ENCODE assay signal across 9 cellular contexts in the genomic region with DNA sequence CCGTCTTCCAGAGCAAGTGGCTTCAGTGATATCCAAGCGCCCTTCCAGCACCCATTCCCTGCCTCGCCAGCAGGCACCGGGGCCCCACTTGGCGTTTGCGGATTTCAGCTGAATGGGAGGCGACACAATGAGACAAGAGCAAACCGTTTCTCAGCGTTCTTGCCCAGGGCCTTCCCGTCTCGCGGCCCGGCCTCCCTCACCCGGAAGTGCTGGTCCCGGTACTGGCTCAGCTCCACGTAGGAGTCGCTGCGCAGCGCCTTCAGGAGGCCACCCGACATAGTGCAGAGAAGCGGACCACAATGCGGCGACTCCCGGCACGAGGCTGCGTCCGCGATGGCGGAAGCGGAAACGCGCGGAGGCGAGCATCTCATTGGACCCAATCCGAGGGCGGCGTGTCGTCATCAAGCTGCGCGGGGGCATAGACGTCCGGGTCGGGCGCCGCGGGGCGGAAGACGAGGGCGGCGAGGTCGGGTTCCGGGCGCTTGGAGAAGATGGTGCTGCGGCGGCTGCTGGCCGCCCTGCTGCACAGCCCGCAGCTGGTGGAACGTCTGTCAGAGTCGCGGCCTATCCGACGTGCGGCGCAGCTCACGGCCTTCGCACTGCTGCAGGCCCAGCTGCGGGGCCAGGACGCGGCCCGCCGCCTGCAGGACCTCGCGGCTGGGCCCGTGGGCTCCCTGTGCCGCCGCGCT. TPM values are rescaled to one million over a fixed set of nuclear protein-coding genes. Genes with fewer than 3 reads are reported as not detected.
A peak's percentile ranks its signal among the peaks of the same experiment; 100 is the strongest.
DNase-seq lines count a peak whose midpoint lies in the region; ATAC-seq, FAIRE-seq and TF ChIP-seq lines count a peak whose summit lies in the region.
"Had no signal": no experiment of that assay in that cellular context is flagged by ENCODE, and none has a peak within 500 bp of the region (broad histone marks: within the 10 kb centered on the region; RNA-seq: fewer than 3 reads in every experiment).

Gene NCBP2, minus strand, starts transcription at position 303 of the 689 bp plus-strand sequence. Its CDS starts 25 bp downstream, at position 278.

- peak within 1 kb of the TSS; percentile 99 for H3K27ac ChIP-seq in AG04450 (ENCODE audit: low read depth, low read length)
- peak within 1 kb of the TSS; percentile 95 for H3K27ac ChIP-seq in VCaP
- peak within 1 kb of the TSS; percentile 93 to 96 for H3K27ac ChIP-seq in breast epithelium
- H3K27ac ChIP-seq in iPS-20b (ENCODE audit: low read length) = peak within 1 kb of the TSS; percentile 84
- peak within 1 kb of the TSS; percentile 96 to 100 for H3K27ac ChIP-seq in small intestine (ENCODE audit: low read depth in 1 of 2, low read length in 1 of 2)

- H3K9me3 ChIP-seq in AG04450 (ENCODE audit: control insufficient read depth, insufficient read depth, low read length) = no peaks in the 10 kb centered on the region; the same call in 1 of the 2 replicates
- H3K9me3 ChIP-seq in breast epithelium = no peaks in the 10 kb centered on the region
- no peaks in the 10 kb centered on the region for H3K9me3 ChIP-seq in iPS-20b (ENCODE audit: insufficient read depth, low read depth, low read length)
- H3K9me3 ChIP-seq in small intestine (ENCODE audit: control insufficient read depth, low read depth) = no peaks in the 10 kb centered on the region

- peak; percentile 81 for TF ChIP-seq POLR2A in breast epithelium (IDR thresholded peaks at IDR 0.05)

- TF ChIP-seq CTCF in AG04450 (IDR thresholded peaks at IDR 0.05; ENCODE audit: low read depth, low read length) = peak; percentile 59
- peak; percentile 81 for TF ChIP-seq CTCF in VCaP (conservative IDR thresholded peaks at IDR 0.05)
- TF ChIP-seq CTCF in breast epithelium (IDR thresholded peaks at IDR 0.05) = peak; percentile 43 to 60 (median 43)

- DNase-seq in AG04450 (ENCODE audit: low read depth, low spot score) (peak; percentile 95), NCI-H2196 (lab: John Stamatoyannopoulos, UW; ENCODE audit: unreplicated experiment) (peak; percentile 100), breast epithelium (ENCODE audit: low spot score in 2 of 2) (peak; percentile 96 to 99), small intestine (peak; percentile 98)

- 0 to 1% (median 1%) methylated on average over 56 to 77 of the region's 77 CpGs for WGBS in small intestine, 3 donors

- peaks cover 6 to 10% of the 10 kb centered on the region in 2 donors for H3K4me1 ChIP-seq in breast epithelium
- H3K4me1 ChIP-seq in iPS-20b (ENCODE audit: insufficient read depth, low read length) = 0 out of 2 replicates have a peak, but pooled peaks cover 2% of the 10 kb centered on the region
- peaks cover 0 to 3% of the 10 kb centered on the region in 2 donors for H3K4me1 ChIP-seq in small intestine (ENCODE audit: control insufficient read depth in 2 of 2, insufficient read depth in 1 of 2, low read depth in 1 of 2, low read length in 1 of 2)

- H3K36me3 ChIP-seq in breast epithelium (no peaks in the 10 kb centered on the region), iPS-20b (ENCODE audit: insufficient read depth, low read depth, low read length) (peaks cover 25% of the 10 kb centered on the region), small intestine (ENCODE audit: control insufficient read depth in 2 of 2, insufficient read depth in 2 of 2, low read length in 2 of 2) (peaks cover 2 to 7% of the 10 kb centered on the region in 2 donors)

- H3K9ac ChIP-seq in iPS-20b (ENCODE audit: low read depth, low read length) = peak within 1 kb of the TSS; percentile 96

- no peaks in the 10 kb centered on the region for H3K27me3 ChIP-seq in AG04450 (ENCODE audit: control insufficient read depth, insufficient read depth, low read length)
- no peaks in the 10 kb centered on the region for H3K27me3 ChIP-seq in breast epithelium
- H3K27me3 ChIP-seq in iPS-20b (ENCODE audit: insufficient read depth, low read length) = no peaks in the 10 kb centered on the region
- H3K27me3 ChIP-seq in small intestine (ENCODE audit: control insufficient read depth in 2 of 2, insufficient read depth in 2 of 2, low read length in 2 of 2) = no peaks in the 10 kb centered on the region

- FAIRE-seq in small intestine (lab: Jason Lieb, UNC) = no peak
- FAIRE-seq: colon had no signal

- intact Hi-C loops in breast epithelium (cut with DNase I; ENCODE audit: low total_unique reads) = no loop called here

- CTCF ChIA-PET in AG04450 (lab: Charles Lee) = interaction anchor here (0.6 to 1.6 kb wide), 5 partner anchors 9 to 179 kb away, joined by 3 to 4 read pairs (median 3); no protein-coding TSS in a partner anchor

- POLR2A ChIA-PET in AG04450 (lab: Yijun Ruan, JAX) = interaction anchor here (0.5 to 1.2 kb wide), 6 partner anchors 27 to 612 kb away, joined by 4 to 8 read pairs (median 4); partner anchors contain the start of genes PAK2, PIGZ and SENP5

- ATAC-seq in GM18870 (IDR thresholded peaks at IDR 0.05; ENCODE audit: unreplicated experiment) (peak; percentile 79), HG03135 (IDR thresholded peaks at IDR 0.05; ENCODE audit: unreplicated experiment) (peak; percentile 88)

- H3K4me3 ChIP-seq in AG04450 (ENCODE audit: low read depth, low read length) = peak within 1 kb of the TSS; percentile 99
- peak within 1 kb of the TSS; percentile 86 to 99 (median 99) for H3K4me3 ChIP-seq in breast epithelium
- peak within 1 kb of the TSS; percentile 97 for H3K4me3 ChIP-seq in iPS-20b (ENCODE audit: low read length)
- H3K4me3 ChIP-seq in small intestine (ENCODE audit: low read depth in 1 of 2, low read length in 2 of 2) = peak within 1 kb of the TSS; percentile 95 to 100

RNA-seq across cellular contexts. Expression of gene NCBP2, which starts in this region (rescaled TPM):
- polyA plus RNA-seq in AG04450 (2011; rRNA removed) (77.3 and 89.7 TPM in 2 replicates), small intestine (10 to 100 TPM; 28.6 to 45.3 (median 30.9) TPM)
- polyA minus RNA-seq in AG04450 (2011; rRNA and poly(A)+ RNA removed) = 56.7 and 70.6 TPM in 2 replicates
- 10 to 100 TPM; 40.8 to 44.9 (median 42.6) TPM for total RNA-seq in breast epithelium

Comparison
In these comparisons a context has a peak if more than half of its experiments do, and no peak if none do; other contexts are left out.
1. Peak in every context shown above with its lines: DNase-seq, ATAC-seq, H3K4me3 ChIP-seq and H3K27ac ChIP-seq.